28 cellular contexts compared by ENCODE assay signal in the genomic region with DNA sequence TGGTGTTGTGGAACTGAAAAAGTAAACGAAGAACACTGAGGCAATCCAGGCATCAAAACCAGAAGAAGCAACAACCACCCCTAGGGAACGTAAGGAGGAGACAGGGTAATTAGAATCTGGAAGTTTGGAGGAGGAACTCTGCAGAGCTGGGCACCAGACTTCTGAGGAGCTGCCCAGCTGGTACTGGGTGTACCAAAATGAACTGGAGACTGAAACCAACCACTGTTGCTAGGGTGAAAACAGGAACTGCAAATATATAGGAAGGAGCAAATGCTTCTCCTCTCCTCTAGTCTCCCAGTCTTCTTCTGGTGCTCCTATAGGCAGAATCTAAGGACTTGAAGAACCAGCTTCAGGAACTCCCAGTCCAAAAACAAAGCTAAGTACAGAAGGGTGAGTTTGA.
"Had no signal": no experiment of that assay in that cellular context is flagged by ENCODE, and none has a peak within 500 bp of the region (broad histone marks: within the 10 kb centered on the region; RNA-seq: fewer than 3 reads in every experiment).

No MANE protein-coding gene starts in this region.

- H3K9me3 ChIP-seq: MG63, SJCRH30, SK-N-SH had no signal

- H3K4me3 Mint-ChIP-seq: activated CD8-positive, alpha-beta T cell treated with anti-CD3 and anti-CD28 coated beads, Interleukin-2, amount 10 ng/mL, durations not matched to agents 7 days and 5 days; activated naive CD4-positive, alpha-beta T cell treated with anti-CD3 and anti-CD28 coated beads, Interleukin-2, amount 50 U/mL, for 24 hours; activated T-cell treated with anti-CD3 and anti-CD28 coated beads, Interleukin-2, amount 50 U/mL, for 24 hours; activated T-helper 1 cell treated with anti-CD3 and anti-CD28 coated beads, Interleukin-12 subunit alpha, Interleukin-12 subunit beta, Interleukin-2, Interleukin-4 antibody, amounts not matched to agents 30 ng/mL and 10 ng/mL and 1 ng/mL, durations not matched to agents 14 hours and 24 hours and 36 hours; T-helper 1 cell treated with Interleukin-12 subunit alpha and Interleukin-12 subunit beta and Interleukin-4 antibody, amounts not matched to agents 30 μg/mL and 1 μg/mL, for 36 hours; WTC11 had no signal

- FAIRE-seq: bronchial epithelial cell had no signal

- H3K36me3 Mint-ChIP-seq: activated naive CD4-positive, alpha-beta T cell treated with anti-CD3 and anti-CD28 coated beads, Interleukin-2, amount 50 U/mL, for 24 hours had no signal

- H3K4me1 Mint-ChIP-seq: activated naive CD4-positive, alpha-beta T cell treated with anti-CD3 and anti-CD28 coated beads, Interleukin-2, amount 50 U/mL, for 24 hours; WTC11 had no signal

- DNase-seq: activated CD4-positive, alpha-beta T cell treated with anti-CD3 and anti-CD28 coated beads for 48 hours; activated CD4-positive, alpha-beta T cell treated with anti-CD3 and anti-CD28 coated beads, Interleukin-2, amount 50 U/mL, for 4 hours; activated CD4-positive, CD25-positive, alpha-beta regulatory T cell treated with anti-CD3 and anti-CD28 coated beads, Interleukin-2, amount 50 U/mL, for 72 hours; activated CD8-positive, alpha-beta T cell treated with anti-CD3 and anti-CD28 coated beads, Interleukin-2, amount 10 ng/mL, durations not matched to agents 7 days and 5 days; activated effector memory CD4-positive, alpha-beta T cell treated with Interleukin-2 at 50 U/mL for 16 hours; activated naive CD4-positive, alpha-beta T cell; activated T-cell treated with anti-CD3 and anti-CD28 coated beads, Interleukin-2, amount 50 U/mL, for 24 hours; aorta; central memory CD4-positive, alpha-beta T cell; cortex of kidney; MG63; NCI-H1417; NCI-H1930; NCI-H2107; NCI-H2171 treated with DMSO at 0.1 percent for 48 hours; NCI-H226; NCI-H526; Right ventricle myocardium superior; SJCRH30; SK-N-SH had no signal

- H3K27ac Mint-ChIP-seq: activated CD8-positive, alpha-beta T cell treated with anti-CD3 and anti-CD28 coated beads, Interleukin-2, amount 10 ng/mL, durations not matched to agents 7 days and 5 days; activated naive CD4-positive, alpha-beta T cell treated with anti-CD3 and anti-CD28 coated beads, Interleukin-2, amount 50 U/mL, for 24 hours; activated T-cell treated with anti-CD3 and anti-CD28 coated beads, Interleukin-2, amount 50 U/mL, for 24 hours; activated T-helper 1 cell treated with anti-CD3 and anti-CD28 coated beads, Interleukin-12 subunit alpha, Interleukin-12 subunit beta, Interleukin-2, Interleukin-4 antibody, amounts not matched to agents 30 ng/mL and 10 ng/mL and 1 ng/mL, durations not matched to agents 14 hours and 24 hours and 36 hours; T-helper 1 cell treated with Interleukin-12 subunit alpha and Interleukin-12 subunit beta and Interleukin-4 antibody, amounts not matched to agents 30 μg/mL and 1 μg/mL, for 36 hours; WTC11 had no signal

- H3K9me2 ChIP-seq: SK-N-SH had no signal

- H3K27me3 ChIP-seq: MG63, SJCRH30 had no signal

- H3K9ac ChIP-seq: KMS-11, SK-N-SH had no signal

- H3K27ac ChIP-seq: KMS-11, RWPE1, SJCRH30 had no signal

- H3K4me2 ChIP-seq: KMS-11, SK-N-SH had no signal

- H3K36me3 ChIP-seq: MG63 had no signal

- ATAC-seq: activated CD8-positive, alpha-beta T cell treated with anti-CD3 and anti-CD28 coated beads, Interleukin-2, amount 10 ng/mL, durations not matched to agents 7 days and 5 days; Panc1; WTC11 had no signal

- H3K9me3 Mint-ChIP-seq: activated T-helper 1 cell treated with anti-CD3 and anti-CD28 coated beads, Interleukin-12 subunit alpha, Interleukin-12 subunit beta, Interleukin-2, Interleukin-4 antibody, amounts not matched to agents 30 ng/mL and 10 ng/mL and 1 ng/mL, durations not matched to agents 14 hours and 24 hours and 36 hours; WTC11 had no signal

- H3K4me3 ChIP-seq: MG63, SJCRH30 had no signal

- H3K27me3 Mint-ChIP-seq: activated naive CD4-positive, alpha-beta T cell treated with anti-CD3 and anti-CD28 coated beads, Interleukin-2, amount 50 U/mL, for 24 hours; activated T-cell treated with anti-CD3 and anti-CD28 coated beads, Interleukin-2, amount 50 U/mL, for 24 hours had no signal
